8 cellular contexts compared by ENCODE assay signal in the genomic region with DNA sequence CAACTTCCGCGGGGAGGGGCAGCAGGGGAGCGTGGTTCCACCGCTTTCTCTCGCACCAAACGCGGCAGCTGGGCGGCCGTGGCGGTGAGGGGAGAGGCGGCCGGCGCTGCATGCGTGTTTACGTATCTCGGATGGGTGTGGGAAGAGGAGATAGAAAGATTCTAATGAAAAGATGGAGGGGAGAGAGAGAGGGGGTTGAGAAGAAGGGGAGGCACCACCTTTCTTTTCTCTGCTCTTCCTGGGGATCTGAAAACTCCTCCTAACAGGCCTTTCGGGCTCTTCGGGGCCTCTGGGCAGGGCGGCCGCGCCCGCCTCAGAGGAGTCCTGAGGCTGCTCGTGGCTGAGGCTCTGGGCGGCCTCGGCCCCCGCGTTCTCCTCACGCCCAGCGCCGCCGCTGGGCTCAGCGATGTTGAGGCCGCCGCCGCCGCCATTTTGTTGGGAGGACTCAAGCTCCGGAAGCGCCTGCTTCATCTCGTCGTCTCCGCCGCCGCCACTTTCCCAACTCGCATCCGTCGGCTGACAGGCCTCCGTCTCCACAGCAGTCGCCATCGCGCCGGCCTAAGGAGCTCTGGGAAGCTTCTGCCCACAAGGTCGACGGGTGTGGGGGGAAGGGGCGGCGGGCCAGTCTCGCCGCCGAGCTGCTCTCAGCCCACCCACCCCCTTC.
DNase-seq lines count a peak whose midpoint lies in the region; ATAC-seq and TF ChIP-seq lines count a peak whose summit lies in the region.

No MANE protein-coding gene starts in this region.

- peak; percentile 65 for ATAC-seq in HG03064 (IDR thresholded peaks at IDR 0.05; ENCODE audit: low read depth, unreplicated experiment)

- TF ChIP-seq POLR2A in GM18526 (IDR thresholded peaks at IDR 0.05; ENCODE audit: extremely low read depth, insufficient read length): peak; percentile 59

- DNase-seq in 8988T (peak; percentile 42), NCI-H226 (peak; percentile 81), cerebellar nuclear complex (lab: John Stamatoyannopoulos, UW) (peak; percentile 1 to 34), kidney glomerular epithelial cell (lab: John Stamatoyannopoulos, UW) (peak; percentile 66)
- DNase-seq in activated CD4-positive, alpha-beta T cell treated with anti-CD3 and anti-CD28 coated beads for 1 hour: peak; percentile 64
- DNase-seq in stimulated activated CD4-positive, alpha-beta T cell treated with anti-CD3 and anti-CD28 coated beads, Interleukin-15, amount 100 ng/mL, for 48 hours (ENCODE audit: low read depth in 2 of 2): peak; percentile 64 to 66

Comparison
In these comparisons a context has a peak if more than half of its experiments do, and no peak if none do; other contexts are left out.
1. Peak in every context shown above with its lines: DNase-seq and ATAC-seq.
2. DNase-seq: peak in every context shown above with its lines; median percentile 81 in NCI-H226; 66 in kidney glomerular epithelial cell; 65 in stimulated activated CD4-positive, alpha-beta T cell treated with anti-CD3 and anti-CD28 coated beads, Interleukin-15, amount 100 ng/mL, for 48 hours; 64 in activated CD4-positive, alpha-beta T cell treated with anti-CD3 and anti-CD28 coated beads for 1 hour; 42 in 8988T; 18 in cerebellar nuclear complex.